ENCODE assay signal across 9 cellular contexts in the genomic region with DNA sequence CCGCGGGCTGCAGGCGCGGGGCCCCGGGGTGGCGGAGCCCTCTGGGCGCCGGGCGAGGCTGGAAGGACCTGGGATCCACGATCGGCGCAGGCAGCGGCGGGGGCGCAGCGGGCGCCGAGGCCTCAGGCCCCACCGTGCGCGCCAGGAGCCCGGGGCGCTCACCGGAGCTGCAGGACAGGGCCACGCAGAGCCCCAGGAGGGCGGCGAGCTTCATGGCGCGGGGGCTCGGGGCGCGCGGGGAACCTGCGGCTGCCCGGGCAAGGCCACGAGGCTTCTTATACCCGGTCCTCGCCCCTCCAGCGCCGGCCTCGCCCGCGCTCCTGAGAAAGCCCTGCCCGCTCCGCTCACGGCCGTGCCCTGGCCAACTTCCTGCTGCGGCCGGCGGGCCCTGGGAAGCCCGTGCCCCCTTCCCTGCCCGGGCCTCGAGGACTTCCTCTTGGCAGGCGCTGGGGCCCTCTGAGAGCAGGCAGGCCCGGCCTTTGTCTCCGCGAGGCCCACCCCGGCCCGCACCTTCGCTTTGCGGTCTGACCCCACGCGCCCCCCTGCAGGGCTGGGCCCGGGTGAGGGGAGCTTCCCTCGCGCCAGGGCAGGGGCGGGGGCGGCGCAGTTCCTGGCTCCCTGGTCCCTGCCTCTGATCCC. TPM values are rescaled to one million over a fixed set of nuclear protein-coding genes. Genes with fewer than 3 reads are reported as not detected.
DNase-seq lines count a peak whose midpoint lies in the region; ATAC-seq and TF ChIP-seq lines count a peak whose summit lies in the region.
"Had no signal": no experiment of that assay in that cellular context is flagged by ENCODE, and none has a peak within 500 bp of the region (broad histone marks: within the 10 kb centered on the region; RNA-seq: fewer than 3 reads in every experiment).

A gene with protein sequence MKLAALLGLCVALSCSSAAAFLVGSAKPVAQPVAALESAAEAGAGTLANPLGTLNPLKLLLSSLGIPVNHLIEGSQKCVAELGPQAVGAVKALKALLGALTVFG (minus strand): TSS at position 251 of the 639 bp plus-strand sequence. CDS start 37 bp downstream, at position 214.

- no peak for ATAC-seq in HG02840 (IDR thresholded peaks at IDR 0.05; ENCODE audit: low FRiP score, unreplicated experiment)
- no peak for ATAC-seq in HG03469 (IDR thresholded peaks at IDR 0.05; ENCODE audit: unreplicated experiment)
- ATAC-seq in HG03108 (IDR thresholded peaks at IDR 0.05; ENCODE audit: unreplicated experiment), result no peak

- H3K27ac ChIP-seq in left ventricle myocardium inferior (replicated peaks) (no peak within 1 kb of the TSS), rectal smooth muscle tissue (ENCODE audit: low read depth, low read length) (no peak within 1 kb of the TSS)

- peak within 1 kb of the TSS; percentile 60 for H3K4me3 ChIP-seq in left ventricle myocardium inferior
- H3K4me3 ChIP-seq in rectal smooth muscle tissue (ENCODE audit: low read length), result peak within 1 kb of the TSS; percentile 8

- H3K9ac ChIP-seq in ES-I3 (ENCODE audit: low read depth, low read length) (peak within 1 kb of the TSS; percentile 47), rectal smooth muscle tissue (ENCODE audit: low read length) (no peak within 1 kb of the TSS)

- H3K9me3 ChIP-seq in ES-I3 (ENCODE audit: control insufficient read depth, insufficient read depth, low read length) (no peaks in the 10 kb centered on the region), left ventricle myocardium inferior (replicated peaks) (no peaks in the 10 kb centered on the region)

- H3K27me3 ChIP-seq in left ventricle myocardium inferior (ENCODE audit: low read depth) (peaks cover 64% of the 10 kb centered on the region), rectal smooth muscle tissue (ENCODE audit: control insufficient read depth, insufficient read depth, low read length) (peaks cover 24% of the 10 kb centered on the region)

- intact Hi-C loops in left ventricle myocardium inferior (cut with micrococcal nuclease), result no loop called here

- H3K36me3 ChIP-seq in ES-I3 (ENCODE audit: insufficient read depth, low read length) (no peaks in the 10 kb centered on the region), left ventricle myocardium inferior (no peaks in the 10 kb centered on the region), rectal smooth muscle tissue (ENCODE audit: control insufficient read depth, insufficient read depth, low read length) (no peaks in the 10 kb centered on the region)

- no peaks in the 10 kb centered on the region for H3K4me1 ChIP-seq in ES-I3 (ENCODE audit: insufficient read depth, low read length)
- peaks cover 21% of the 10 kb centered on the region for H3K4me1 ChIP-seq in left ventricle myocardium inferior
- H3K4me1 ChIP-seq in rectal smooth muscle tissue (ENCODE audit: control insufficient read depth, insufficient read depth, low read length), result no peaks in the 10 kb centered on the region

- TF ChIP-seq CTCF in left ventricle myocardium inferior (IDR thresholded peaks at IDR 0.05; ENCODE audit: borderline replicate concordance), result no peak

- peak; percentile 36 to 43 for DNase-seq in NOMO-1 (lab: John Stamatoyannopoulos, UW; ENCODE audit: unreplicated experiment in 2 of 2)
- DNase-seq in left ventricle myocardium inferior, result no peak
- DNase-seq in NK-92 (lab: John Stamatoyannopoulos, UW; ENCODE audit: unreplicated experiment), result no peak
- DNase-seq: T1000 had no signal

RNA-seq across cellular contexts. Expression of the gene that starts here (rescaled TPM):
- not detected for total RNA-seq in left ventricle myocardium inferior

Comparison
In these comparisons a context has a peak if more than half of its experiments do, and no peak if none do; other contexts are left out.
1. DNase-seq: peak in NOMO-1 (2 of 2); none in left ventricle myocardium inferior (single experiment) and NK-92 (single experiment).